In the genomic region with DNA sequence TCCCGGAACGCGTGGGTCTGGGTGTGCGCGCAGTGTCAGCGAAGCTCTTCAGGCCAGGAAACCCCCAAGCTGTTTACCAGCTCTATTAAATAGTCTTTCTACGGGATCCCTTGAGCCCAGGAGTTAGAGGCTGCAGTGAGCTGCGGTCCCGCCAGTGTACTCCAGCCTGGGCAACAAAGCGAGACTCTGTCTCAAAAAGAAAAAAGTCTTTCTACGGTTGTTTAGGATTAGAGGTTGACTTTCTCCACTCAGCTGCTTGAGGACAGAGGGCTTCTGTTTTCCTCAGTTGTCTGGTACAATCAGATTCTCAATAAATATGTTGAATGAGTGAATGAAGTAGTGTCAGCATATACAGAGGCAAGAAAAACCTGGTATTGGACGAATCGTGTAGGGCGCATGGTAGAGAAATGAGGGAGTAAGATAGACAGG, we compare ENCODE assay signal across 10 cellular contexts. TPM values are rescaled to one million over a fixed set of nuclear protein-coding genes. Genes with fewer than 3 reads are reported as not detected.
A peak's percentile ranks its signal among the peaks of the same experiment; 100 is the strongest.
DNase-seq lines count a peak whose midpoint lies in the region; ATAC-seq and TF ChIP-seq lines count a peak whose summit lies in the region.
"Had no signal": no experiment of that assay in that cellular context is flagged by ENCODE, and none has a peak within 500 bp of the region (broad histone marks: within the 10 kb centered on the region; RNA-seq: fewer than 3 reads in every experiment).

No MANE protein-coding gene starts in this region.

- H3K4me1 ChIP-seq in gastroesophageal sphincter: peaks cover 10 to 35% (median 24%) of the 10 kb centered on the region in 3 donors
- H3K4me1 ChIP-seq in skeletal muscle satellite cell (ENCODE audit: control insufficient read depth, insufficient read depth, low read length): peaks cover 14% of the 10 kb centered on the region

- H3K27ac ChIP-seq in VCaP (peak overlapping the region; percentile 98), gastroesophageal sphincter (peak overlapping the region; percentile 66 to 98 (median 90))

- peaks cover 0 to 37% of the 10 kb centered on the region in 2 donors for H3K36me3 ChIP-seq in gastroesophageal sphincter
- peaks cover 30% of the 10 kb centered on the region for H3K36me3 ChIP-seq in skeletal muscle satellite cell (ENCODE audit: insufficient read depth, low read length)

- ATAC-seq in GM19455 (IDR thresholded peaks at IDR 0.05; ENCODE audit: unreplicated experiment) (peak; percentile 4), gastroesophageal sphincter (no peak), GM19328 (IDR thresholded peaks at IDR 0.05; ENCODE audit: unreplicated experiment) (no peak)

- H3K4me3 ChIP-seq in gastroesophageal sphincter: peak overlapping the region; percentile 85 to 100
- peak overlapping the region; percentile 79 for H3K4me3 ChIP-seq in skeletal muscle satellite cell (ENCODE audit: low read length)

- H3K9me3 ChIP-seq in gastroesophageal sphincter (no peaks in the 10 kb centered on the region), skeletal muscle satellite cell (replicated peaks; ENCODE audit: low read length) (no peaks in the 10 kb centered on the region)

- WGBS in gastroesophageal sphincter (ENCODE audit: low coverage in 1 of 2), 2 donors: 6 to 8% methylated on average over 4 to 11 of the region's 14 CpGs

- TF ChIP-seq CTCF in VCaP (conservative IDR thresholded peaks at IDR 0.05) (no peak), gastroesophageal sphincter (IDR thresholded peaks at IDR 0.05) (no peak)

- H3K4me2 ChIP-seq in skeletal muscle satellite cell (ENCODE audit: low read length): peak overlapping the region; percentile 87

- H3K27me3 ChIP-seq in gastroesophageal sphincter (peaks cover 17% of the 10 kb centered on the region), skeletal muscle satellite cell (ENCODE audit: control insufficient read depth, insufficient read depth, low read length) (no peaks in the 10 kb centered on the region)

- H3K9ac ChIP-seq in skeletal muscle satellite cell (ENCODE audit: low read depth, low read length): peak overlapping the region; percentile 98

- no peak for TF ChIP-seq EP300 in gastroesophageal sphincter (IDR thresholded peaks at IDR 0.05)

- TF ChIP-seq POLR2A in gastroesophageal sphincter (IDR thresholded peaks at IDR 0.05): no peak

- no peak for DNase-seq in NCI-H2171 treated with DMSO at 0.1 percent for 48 hours (lab: John Stamatoyannopoulos, UW)
- DNase-seq in NCI-H1105 treated with DMSO at 0.1 percent for 48 hours (lab: John Stamatoyannopoulos, UW): no peak
- no peak for DNase-seq in iPS-NIHi7 (ENCODE audit: extremely low spot score)

RNA-seq across cellular contexts. Expression of a gene that starts 0.6 kb away (rescaled TPM):
- total RNA-seq in gastroesophageal sphincter: 10 to 100 TPM; 32.3 to 96.1 (median 39.7) TPM
- 27.9 and 39.3 TPM in 2 replicates for total RNA-seq in skeletal muscle satellite cell (2012; rRNA removed)

RNA-seq across cellular contexts. Expression of a gene that starts 16.9 kb away (rescaled TPM):
- not detected for total RNA-seq in gastroesophageal sphincter
- 0.44 TPM in 1 of 2 replicates, not detected in the other for total RNA-seq in skeletal muscle satellite cell (2012; rRNA removed)
- total RNA-seq: dermis microvascular lymphatic vessel endothelial cell, temporal lobe had no signal

RNA-seq across cellular contexts. Expression of a gene that starts 39.8 kb away (rescaled TPM):
- total RNA-seq in gastroesophageal sphincter: 10 to 100 TPM; 29.3 to 35.0 (median 30.7) TPM
- 29.2 and 29.9 TPM in 2 replicates for total RNA-seq in skeletal muscle satellite cell (2012; rRNA removed)

RNA-seq across cellular contexts. Expression of a gene that starts 40.2 kb away (rescaled TPM):
- 10 to 100 TPM; 35.9 to 61.2 (median 43.4) TPM for total RNA-seq in gastroesophageal sphincter
- total RNA-seq in skeletal muscle satellite cell (2012; rRNA removed): 23.1 and 36.3 TPM in 2 replicates

RNA-seq across cellular contexts. Expression of a gene that starts 42.9 kb away (rescaled TPM):
- total RNA-seq in gastroesophageal sphincter: 100 to 1,000 TPM in 2 of 4 donors, 10 to 100 TPM in 2; 80.2 to 118 (median 98.8) TPM
- total RNA-seq in skeletal muscle satellite cell (2012; rRNA removed): 479 and 497 TPM in 2 replicates
